ENCODE assay signal across 19 cellular contexts in genomic region chr5:158514961-158515359, GRCh38.
"Had no signal": no experiment of that assay in that cellular context is flagged by ENCODE, and none has a peak within 500 bp of the region (broad histone marks: within the 10 kb centered on the region; RNA-seq: fewer than 3 reads in every experiment).

No MANE protein-coding gene starts in this region.

- DNase-seq: activated CD8-positive, alpha-beta memory T cell treated with anti-CD3 and anti-CD28 coated beads, Interleukin-2, amount 10 ng/mL, durations not matched to agents 7 days and 5 days; activated effector memory CD4-positive, alpha-beta T cell treated with Interleukin-2 at 50 U/mL for 16 hours; activated T-cell treated with anti-CD3 and anti-CD28 coated beads, Interleukin-2, amount 50 U/mL, for 4 hours; cerebellar nuclear complex; effector CD8-positive, alpha-beta T cell; left colon; ovary; sigmoid colon; stimulated activated CD4-positive, alpha-beta T cell treated with anti-CD3 and anti-CD28 coated beads, Interleukin-12 subunit alpha, Interleukin-12 subunit beta, amount 100 ng/mL, for 4 hours; stimulated activated CD4-positive, alpha-beta T cell treated with anti-CD3 and anti-CD28 coated beads, Interleukin-2, amount 100 ng/mL, for 24 hours; T-cell; T-helper 9 cell; thyroid gland had no signal

- FAIRE-seq: islet of Langerhans had no signal

- H3K4me3 Mint-ChIP-seq: activated CD8-positive, alpha-beta memory T cell treated with anti-CD3 and anti-CD28 coated beads, Interleukin-2, amount 10 ng/mL, durations not matched to agents 7 days and 5 days; activated naive CD4-positive, alpha-beta T cell treated with anti-CD3 and anti-CD28 coated beads, Interleukin-2, amount 50 U/mL, for 24 hours; activated T-cell treated with anti-CD3 and anti-CD28 coated beads, Interleukin-2, amount 50 U/mL, for 4 hours; neural progenitor cell had no signal

- H3K4me3 ChIP-seq: lung, neural progenitor cell, ovary, sigmoid colon, thyroid gland, vagina had no signal

- H3K27ac Mint-ChIP-seq: activated CD8-positive, alpha-beta memory T cell treated with anti-CD3 and anti-CD28 coated beads, Interleukin-2, amount 10 ng/mL, durations not matched to agents 7 days and 5 days; neural progenitor cell; T-cell had no signal

- H3K9ac ChIP-seq: neural progenitor cell had no signal

- ATAC-seq: activated CD4-positive, CD25-positive, alpha-beta regulatory T cell treated with anti-CD3 and anti-CD28 coated beads, Interleukin-2, amount 50 U/mL, for 24 hours; activated CD8-positive, alpha-beta memory T cell treated with anti-CD3 and anti-CD28 coated beads, Interleukin-2, amount 10 ng/mL, durations not matched to agents 7 days and 5 days; left colon; T-cell had no signal

- H3K4me1 Mint-ChIP-seq: neural progenitor cell had no signal

- H3K4me2 ChIP-seq: neural progenitor cell had no signal

- H3K9me3 Mint-ChIP-seq: activated naive CD4-positive, alpha-beta T cell treated with anti-CD3 and anti-CD28 coated beads, Interleukin-2, amount 50 U/mL, for 24 hours; activated T-cell treated with anti-CD3 and anti-CD28 coated beads, Interleukin-2, amount 50 U/mL, for 4 hours; neural progenitor cell; T-cell had no signal

- H3K27ac ChIP-seq: neural progenitor cell, ovary, thyroid gland, vagina had no signal

- H3K36me3 Mint-ChIP-seq: activated CD8-positive, alpha-beta memory T cell treated with anti-CD3 and anti-CD28 coated beads, Interleukin-2, amount 10 ng/mL, durations not matched to agents 7 days and 5 days; activated naive CD4-positive, alpha-beta T cell treated with anti-CD3 and anti-CD28 coated beads, Interleukin-2, amount 50 U/mL, for 24 hours; neural progenitor cell; T-cell had no signal

- H3K36me3 ChIP-seq: neural progenitor cell, ovary, sigmoid colon, thyroid gland, vagina had no signal

- H3K9me3 ChIP-seq: ovary, sigmoid colon, thyroid gland, vagina had no signal

- H3K27me3 ChIP-seq: neural progenitor cell, ovary, sigmoid colon, thyroid gland, vagina had no signal

- H3K27me3 Mint-ChIP-seq: activated CD8-positive, alpha-beta memory T cell treated with anti-CD3 and anti-CD28 coated beads, Interleukin-2, amount 10 ng/mL, durations not matched to agents 7 days and 5 days; activated naive CD4-positive, alpha-beta T cell treated with anti-CD3 and anti-CD28 coated beads, Interleukin-2, amount 50 U/mL, for 24 hours had no signal

- H3K4me1 ChIP-seq: vagina had no signal

- H2AFZ ChIP-seq: neural progenitor cell had no signal
